In the genomic region with DNA sequence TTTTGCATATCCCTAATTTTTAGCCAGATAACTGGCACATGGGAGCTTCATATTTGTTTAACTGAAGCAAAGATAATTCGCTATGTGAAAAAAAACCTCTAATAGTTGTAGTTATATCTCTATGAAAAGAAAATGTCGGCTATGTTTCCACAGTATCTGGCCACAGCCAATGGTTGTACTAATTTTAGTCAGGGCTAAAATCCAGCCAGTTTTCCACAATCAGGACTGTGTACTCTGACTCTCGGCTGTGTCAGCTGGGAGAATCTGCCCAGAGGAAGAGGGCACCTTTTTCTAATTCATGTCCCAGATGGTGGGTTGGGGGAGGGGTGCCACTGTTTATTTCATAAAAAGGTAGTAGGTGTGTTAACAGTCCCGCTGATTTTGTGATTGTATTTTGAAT, we compare ENCODE assay signal across 32 cellular contexts.
"Had no signal": no experiment of that assay in that cellular context is flagged by ENCODE, and none has a peak within 500 bp of the region (broad histone marks: within the 10 kb centered on the region; RNA-seq: fewer than 3 reads in every experiment).

No MANE protein-coding gene starts in this region.

- H3K4me1 ChIP-seq: adrenal gland, body of pancreas, esophagus muscularis mucosa, foreskin keratinocyte, gastrocnemius medialis, heart right ventricle had no signal

- H3K36me3 ChIP-seq: adrenal gland, esophagus muscularis mucosa, gastrocnemius medialis, heart right ventricle, WERI-Rb-1 had no signal

- DNase-seq: activated B cell treated with CpG ODN at 0.5 μM for 24 hours; activated CD4-positive, alpha-beta T cell treated with anti-CD3 and anti-CD28 coated beads for 48 hours; activated CD4-positive, alpha-beta T cell treated with anti-CD3 and anti-CD28 coated beads, Interleukin-2, amount 50 U/mL, for 1 hour; activated CD4-positive, alpha-beta T cell treated with anti-CD3 and anti-CD28 coated beads, Interleukin-2, amount 50 U/mL, for 48 hours; activated CD8-positive, alpha-beta memory T cell treated with anti-CD3 and anti-CD28 coated beads, Interleukin-2, amount 10 ng/mL, durations not matched to agents 7 days and 5 days; activated CD8-positive, alpha-beta memory T cell treated with anti-CD3 and anti-CD28 coated beads, Interleukin-2, amount 50 U/mL, for 4 hours; activated CD8-positive, alpha-beta T cell treated with anti-CD3 and anti-CD28 coated beads for 36 hours; activated effector memory CD4-positive, alpha-beta T cell treated with anti-CD3 and anti-CD28 coated beads, Interleukin-2, amount 50 U/mL, for 16 hours; activated naive CD4-positive, alpha-beta T cell treated with anti-CD3 and anti-CD28 coated beads for 36 hours; activated naive CD8-positive, alpha-beta T cell treated with anti-CD3 and anti-CD28 coated beads for 36 hours; activated naive CD8-positive, alpha-beta T cell treated with anti-CD3 and anti-CD28 coated beads, Interleukin-2, amount 50 U/mL, for 24 hours; activated T-cell treated with anti-CD3 and anti-CD28 coated beads, Interleukin-2, amount 50 U/mL, for 1 hour; activated T-cell treated with anti-CD3 and anti-CD28 coated beads, Interleukin-2, amount 50 U/mL, for 48 hours; adrenal gland; amygdala; aorta; body of pancreas; caudate nucleus; cortex of kidney; dermis blood vessel endothelial cell; effector CD4-positive, alpha-beta T cell; effector memory CD8-positive, alpha-beta T cell; erythroblast; foreskin keratinocyte; gastrocnemius medialis; glutamatergic neuron; heart right ventricle; T-helper 17 cell; T1000; WERI-Rb-1 had no signal

- H3K27ac ChIP-seq: adrenal gland, body of pancreas, esophagus muscularis mucosa, foreskin keratinocyte, gastrocnemius medialis, heart right ventricle, WERI-Rb-1 had no signal

- ATAC-seq: activated CD4-positive, CD25-positive, alpha-beta regulatory T cell treated with anti-CD3 and anti-CD28 coated beads, Interleukin-2, amount 50 U/mL, for 24 hours; activated CD8-positive, alpha-beta memory T cell treated with anti-CD3 and anti-CD28 coated beads, Interleukin-2, amount 10 ng/mL, durations not matched to agents 7 days and 5 days; activated CD8-positive, alpha-beta T cell treated with anti-CD3 and anti-CD28 coated beads for 36 hours; activated naive CD8-positive, alpha-beta T cell treated with anti-CD3 and anti-CD28 coated beads, Interleukin-2, amount 50 U/mL, for 24 hours; body of pancreas; effector memory CD8-positive, alpha-beta T cell; foreskin keratinocyte; gastrocnemius medialis; T-helper 17 cell had no signal

- H3K9me3 ChIP-seq: adrenal gland, body of pancreas, esophagus muscularis mucosa, gastrocnemius medialis, heart right ventricle had no signal

- H3K4me3 ChIP-seq: adrenal gland, body of pancreas, esophagus muscularis mucosa, gastrocnemius medialis, heart right ventricle had no signal

- H3K27me3 ChIP-seq: adrenal gland, body of pancreas, esophagus muscularis mucosa, gastrocnemius medialis, heart right ventricle had no signal
